In the genomic region with DNA sequence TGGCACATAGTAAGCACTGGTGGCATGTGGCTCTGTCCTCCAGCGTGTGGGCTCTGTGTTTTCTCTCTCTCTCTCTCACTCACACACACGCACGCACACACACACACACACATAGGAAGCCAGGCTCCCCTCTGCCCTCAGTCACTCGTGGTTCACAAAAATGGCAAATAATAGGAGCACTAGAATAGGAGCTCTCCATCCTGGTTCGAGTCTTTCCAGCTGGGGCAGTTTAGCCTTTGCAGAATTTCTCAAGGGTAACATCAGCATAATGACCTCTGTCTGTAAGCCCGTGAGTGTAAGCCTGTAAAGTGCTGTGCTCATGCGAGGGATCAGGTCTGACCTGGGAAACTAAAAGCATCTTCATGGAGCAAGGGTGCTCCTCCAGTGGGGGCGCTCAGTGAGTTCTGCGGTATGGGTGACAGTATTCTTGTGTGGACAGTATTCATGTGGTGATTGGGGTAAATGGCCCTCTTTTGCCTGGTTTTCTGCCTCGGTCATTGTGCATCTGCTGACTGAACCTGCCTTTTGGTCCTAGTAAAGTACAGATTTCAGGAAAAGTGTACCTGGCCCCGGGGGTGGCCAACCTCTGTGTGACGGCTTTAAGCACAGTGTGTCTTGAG, we compare ENCODE assay signal across 8 cellular contexts. TPM values are rescaled to one million over a fixed set of nuclear protein-coding genes. Genes with fewer than 3 reads are reported as not detected.
A peak's percentile ranks its signal among the peaks of the same experiment; 100 is the strongest.
DNase-seq lines count a peak whose midpoint lies in the region; ATAC-seq and TF ChIP-seq lines count a peak whose summit lies in the region.

No MANE protein-coding gene starts in this region.

- no peaks in the 10 kb centered on the region for H3K9me3 Mint-ChIP-seq in central memory CD8-positive, alpha-beta T cell

- H3K27ac ChIP-seq in temporal lobe (ENCODE audit: low read depth, low read length), result peak overlapping the region; percentile 49

- peaks cover 57% of the 10 kb centered on the region for H3K4me1 Mint-ChIP-seq in central memory CD8-positive, alpha-beta T cell

- H3K4me3 ChIP-seq in lower leg skin (ENCODE audit: low read depth, poor library complexity, severe bottlenecking), result peak overlapping the region; percentile 57

- DNase-seq in DMS 273 (lab: John Stamatoyannopoulos, UW; ENCODE audit: unreplicated experiment) (peak; percentile 29), DMS 273 treated with DMSO at 0.1 percent for 48 hours (lab: John Stamatoyannopoulos, UW) (no peak), RPMI8226 (peak; percentile 39), lower leg skin (ENCODE audit: low spot score in 2 of 2) (no peak), DMS114 treated with DMSO at 0.1 percent for 48 hours (lab: John Stamatoyannopoulos, UW; ENCODE audit: unreplicated experiment) (no peak), Ammon's horn (ENCODE audit: low spot score) (no peak)
- DNase-seq in central memory CD8-positive, alpha-beta T cell (ENCODE audit: low spot score in 2 of 2), result peak in 1 of 2 donors; percentile 48

- TF ChIP-seq POLR2A in lower leg skin (IDR thresholded peaks at IDR 0.05), result no peak

- peak; percentile 34 for ATAC-seq in central memory CD8-positive, alpha-beta T cell (replicated peaks; ENCODE audit: extremely low read depth, poor library complexity, severe bottlenecking)

- H3K36me3 Mint-ChIP-seq in central memory CD8-positive, alpha-beta T cell (ENCODE audit: insufficient read depth), result peaks cover 53% of the 10 kb centered on the region

- H3K27me3 Mint-ChIP-seq in central memory CD8-positive, alpha-beta T cell, result no peaks in the 10 kb centered on the region

- TF ChIP-seq CTCF in lower leg skin (IDR thresholded peaks at IDR 0.05), result no peak

- 15 to 29% methylated on average over 12 of the region's 12 CpGs for WGBS in lower leg skin, 2 donors

- peak overlapping the region; percentile 99 for H3K27ac Mint-ChIP-seq in central memory CD8-positive, alpha-beta T cell (ENCODE audit: low read depth)

- intact Hi-C loops in lower leg skin (cut with DNase I; ENCODE audit: low total_unique reads), result no loop called here

- peak overlapping the region; percentile 96 for H3K4me3 Mint-ChIP-seq in central memory CD8-positive, alpha-beta T cell

RNA-seq across cellular contexts. Expression of a gene that starts 0.8 kb away (rescaled TPM):
- total RNA-seq in lower leg skin (10 to 100 TPM; 36.0 to 42.9 (median 39.0) TPM), temporal lobe (0.25 TPM)

RNA-seq across cellular contexts. Expression of a gene that starts 41.0 kb away (rescaled TPM):
- total RNA-seq in lower leg skin, result 10 to 100 TPM; 55.7 to 94.2 (median 77.8) TPM
- total RNA-seq in temporal lobe, result 78.4 TPM

Comparison
In these comparisons a context has a peak if more than half of its experiments do, and no peak if none do; other contexts are left out.
1. DNase-seq: peak in DMS 273 (single experiment) and RPMI8226 (single experiment); none in DMS 273 treated with DMSO at 0.1 percent for 48 hours (single experiment), lower leg skin (0 of 2), DMS114 treated with DMSO at 0.1 percent for 48 hours (single experiment) and Ammon's horn (single experiment).
2. RNA of a gene that starts 0.8 kb away (total RNA-seq): 36.0 to 42.9 TPM in lower leg skin; 0.25 TPM in temporal lobe (single experiment); every median in the first group is over 10 times any median in the second.